ENCODE assay signal across 9 cellular contexts in the genomic region with DNA sequence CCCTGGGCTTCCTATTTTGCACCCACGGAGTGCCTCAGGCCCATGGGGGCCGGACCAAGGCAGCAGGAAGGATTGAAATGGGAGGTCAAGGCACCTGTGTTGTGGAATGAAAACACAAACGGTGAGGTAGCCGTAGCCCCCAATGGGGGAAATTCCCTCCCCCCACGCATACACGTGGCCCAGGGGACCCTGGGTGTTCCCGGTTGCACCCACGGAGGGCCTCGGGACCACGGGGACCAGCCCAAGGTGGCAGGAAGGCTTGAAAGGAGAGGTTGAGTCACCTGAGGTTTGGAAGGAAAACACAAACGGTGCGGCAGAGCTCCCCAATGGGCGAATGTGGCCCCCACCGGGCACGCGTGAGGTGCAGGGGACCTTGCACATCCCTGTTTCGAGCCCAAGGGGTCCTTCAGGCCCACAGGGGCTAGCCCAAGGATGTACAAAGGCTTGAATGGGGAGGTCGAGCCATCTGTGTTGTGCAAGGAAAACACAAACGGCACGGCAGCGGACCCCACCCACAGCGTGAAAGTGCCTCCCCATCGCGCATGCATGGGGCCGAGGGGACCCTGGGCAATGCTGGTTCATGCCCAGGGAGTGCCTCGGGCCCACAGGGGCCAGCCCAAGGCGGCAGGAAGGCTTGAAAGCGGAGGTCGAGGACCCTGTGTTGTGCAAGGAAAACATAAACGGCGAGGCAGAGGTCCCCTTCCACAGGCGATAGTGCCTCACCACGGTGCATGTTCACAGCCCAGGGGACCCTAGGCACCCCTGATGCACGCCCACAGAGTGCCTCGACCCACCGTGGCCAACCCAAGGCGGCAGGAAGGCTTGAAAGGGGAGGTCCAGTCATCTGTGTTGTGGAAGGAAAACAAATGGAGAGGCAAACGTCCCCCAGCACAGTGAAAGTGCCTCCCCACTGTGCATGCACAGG.
A peak's percentile ranks its signal among the peaks of the same experiment; 100 is the strongest.
DNase-seq lines count a peak whose midpoint lies in the region; ATAC-seq and TF ChIP-seq lines count a peak whose summit lies in the region.
"Had no signal": no experiment of that assay in that cellular context is flagged by ENCODE, and none has a peak within 500 bp of the region (broad histone marks: within the 10 kb centered on the region; RNA-seq: fewer than 3 reads in every experiment).

No MANE protein-coding gene starts in this region.

- intact Hi-C loops in Right ventricle myocardium superior (cut with DNase I) = no loop called here
- intact Hi-C loops in Right ventricle myocardium inferior (cut with DNase I) = no loop called here
- intact Hi-C loops in body of pancreas (cut with DNase I) = no loop called here
- intact Hi-C loops in lower lobe of right lung (cut with DNase I) = no loop called here

- TF ChIP-seq POLR2A in body of pancreas (IDR thresholded peaks at IDR 0.05) = no peak

- H3K4me3 ChIP-seq in body of pancreas (no peak overlapping the region), lower lobe of right lung (no peak overlapping the region)

- H3K27me3 ChIP-seq in body of pancreas (no peaks in the 10 kb centered on the region), lower lobe of right lung (ENCODE audit: low read depth) (peaks cover 2% of the 10 kb centered on the region)

- H3K4me1 ChIP-seq in body of pancreas = no peaks in the 10 kb centered on the region
- H3K4me1 ChIP-seq in lower lobe of right lung = no peaks in the 10 kb centered on the region

- DNase-seq in Right ventricle myocardium superior = peak; percentile 32
- DNase-seq in Right ventricle myocardium inferior (ENCODE audit: missing footprints) = no peak
- DNase-seq in body of pancreas = peak; percentile 0 to 4 (median 2)
- peak; percentile 27 for DNase-seq in lower lobe of right lung
- DNase-seq in ureter (ENCODE audit: low spot score) = peak; percentile 32
- DNase-seq in HCEC 1CT = no peak
- no peak for DNase-seq in NCI-H2196 treated with DMSO at 0.1 percent for 48 hours (lab: John Stamatoyannopoulos, UW; ENCODE audit: unreplicated experiment)

- peaks cover 0 to 54% (median 0%) of the 10 kb centered on the region in 3 donors for H3K9me3 ChIP-seq in body of pancreas
- H3K9me3 ChIP-seq in lower lobe of right lung = peaks cover 15% of the 10 kb centered on the region

- no peak for ATAC-seq in Right ventricle myocardium superior (ENCODE audit: poor library complexity)
- no peak for ATAC-seq in Right ventricle myocardium inferior
- no peak for ATAC-seq in body of pancreas
- ATAC-seq in lower lobe of right lung = no peak
- no peak for ATAC-seq in HG02798 (IDR thresholded peaks at IDR 0.05; ENCODE audit: poor library complexity, unreplicated experiment)

- H3K36me3 ChIP-seq in body of pancreas (replicated peaks in 1 of 2; ENCODE audit: insufficient read depth in 1 of 2, low read depth in 2 of 2) = no peaks in the 10 kb centered on the region
- H3K36me3 ChIP-seq in lower lobe of right lung = no peaks in the 10 kb centered on the region

- 39 to 72% methylated on average over 18 to 36 of the region's 38 CpGs for WGBS in body of pancreas, 2 donors

- no peak for TF ChIP-seq CTCF in body of pancreas (IDR thresholded peaks at IDR 0.05)
- TF ChIP-seq CTCF in lower lobe of right lung (IDR thresholded peaks at IDR 0.05) = no peak

- H3K27ac ChIP-seq in body of pancreas (no peak overlapping the region), lower lobe of right lung (no peak overlapping the region)
- H3K27ac ChIP-seq: VCaP had no signal

Comparison
In these comparisons a context has a peak if more than half of its experiments do, and no peak if none do; other contexts are left out.
1. DNase-seq: peak in Right ventricle myocardium superior (single experiment), body of pancreas (4 of 4), lower lobe of right lung (single experiment) and ureter (single experiment); none in Right ventricle myocardium inferior (single experiment), HCEC 1CT (single experiment) and NCI-H2196 treated with DMSO at 0.1 percent for 48 hours (single experiment).